ENCODE assay signal across 7 cellular contexts in the genomic region with DNA sequence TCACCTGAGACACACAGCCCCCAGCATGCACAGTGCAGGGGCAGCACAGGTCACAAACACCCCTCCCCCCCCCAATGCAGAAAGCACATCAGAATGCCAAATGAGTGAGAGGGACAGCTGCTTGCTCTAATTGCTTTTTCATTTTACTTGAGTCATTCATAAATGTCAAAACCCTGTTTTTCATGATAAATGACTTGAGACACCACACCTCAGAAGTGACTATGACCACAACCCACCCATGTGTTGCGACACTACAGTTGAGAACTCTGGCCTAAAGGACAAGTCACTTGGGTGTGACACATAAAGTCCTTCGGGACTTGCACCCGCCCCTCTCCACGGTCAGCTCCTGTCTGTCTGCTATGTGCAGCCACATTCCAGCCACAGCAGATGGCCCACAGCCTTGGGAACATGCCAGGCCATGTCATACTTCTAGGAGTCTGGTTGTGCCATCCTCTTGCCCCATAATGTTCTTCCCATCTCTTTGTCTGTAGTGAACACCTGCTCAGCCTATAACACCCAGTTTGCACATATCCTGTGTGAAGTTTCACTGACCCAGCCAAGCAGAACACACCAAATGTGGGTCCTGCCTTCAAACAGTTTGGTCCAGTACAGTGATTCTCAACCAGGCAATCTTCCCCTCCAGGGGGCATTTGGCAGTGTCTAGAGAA. TPM values are rescaled to one million over a fixed set of nuclear protein-coding genes. Genes with fewer than 3 reads are reported as not detected.
DNase-seq lines count a peak whose midpoint lies in the region; ATAC-seq, FAIRE-seq and TF ChIP-seq lines count a peak whose summit lies in the region.

No MANE protein-coding gene starts in this region.

- peak overlapping the region; percentile 75 for H3K27ac ChIP-seq in hepatocyte

- no peaks in the 10 kb centered on the region for H4K20me1 ChIP-seq in hepatocyte (ENCODE audit: insufficient read depth, poor library complexity, severe bottlenecking)

- H3K4me3 ChIP-seq in hepatocyte, result no peak overlapping the region

- no peaks in the 10 kb centered on the region for H3K79me2 ChIP-seq in hepatocyte

- H3K36me3 ChIP-seq in hepatocyte (replicated peaks; ENCODE audit: insufficient read depth, low read depth), result no peaks in the 10 kb centered on the region

- DNase-seq in HTR-8/SVneo (ENCODE audit: insufficient read length, low spot score) (peak; percentile 41), SW480 (ENCODE audit: low spot score) (peak; percentile 74), hepatocyte (ENCODE audit: low spot score) (peak; percentile 64), DMS79 (lab: John Stamatoyannopoulos, UW) (no peak)
- DNase-seq in activated CD4-positive, alpha-beta T cell treated with anti-CD3 and anti-CD28 coated beads, Interleukin-2, amount 50 U/mL, for 1 hour, result no peak

- no peak overlapping the region for H2AFZ ChIP-seq in hepatocyte

- peak overlapping the region; percentile 7 for H3K4me2 ChIP-seq in hepatocyte

- H3K27me3 ChIP-seq in hepatocyte, result no peaks in the 10 kb centered on the region

- no peak for FAIRE-seq in HTR-8/SVneo (lab: Jason Lieb, UNC)

- ATAC-seq in GM18502 (IDR thresholded peaks at IDR 0.05; ENCODE audit: poor library complexity, unreplicated experiment) (peak; percentile 94), GM21825 (IDR thresholded peaks at IDR 0.05; ENCODE audit: unreplicated experiment) (peak; percentile 83)

- 80% methylated on average over 4 of the region's 4 CpGs for WGBS in hepatocyte (ENCODE audit: low lambda C conversion rate, missing lambda C conversion rate)

- no peaks in the 10 kb centered on the region for H3K9me2 ChIP-seq in hepatocyte (replicated peaks; ENCODE audit: insufficient read depth)

- H3K9me3 ChIP-seq in hepatocyte (ENCODE audit: low read depth), result no peaks in the 10 kb centered on the region

- H3K4me1 ChIP-seq in hepatocyte (ENCODE audit: insufficient read depth), result peaks cover 3% of the 10 kb centered on the region

- TF ChIP-seq CTCF in hepatocyte (IDR thresholded peaks at IDR 0.05; ENCODE audit: poor library complexity), result no peak

RNA-seq across cellular contexts. Expression of a gene that starts 30.2 kb away (rescaled TPM):
- 70.7 and 95.2 TPM in 2 replicates for total RNA-seq in hepatocyte
- polyA plus RNA-seq in hepatocyte, result 53.9 and 57.5 TPM in 2 replicates

Comparison
In these comparisons a context has a peak if more than half of its experiments do, and no peak if none do; other contexts are left out.
1. DNase-seq: peak in HTR-8/SVneo (single experiment), SW480 (single experiment) and hepatocyte (single experiment); none in DMS79 (single experiment) and activated CD4-positive, alpha-beta T cell treated with anti-CD3 and anti-CD28 coated beads, Interleukin-2, amount 50 U/mL, for 1 hour (single experiment).